In genomic region chr16:56263711-56264608, GRCh38 we compare ENCODE assay signal across 12 cellular contexts.
DNase-seq lines count a peak whose midpoint lies in the region; ATAC-seq and TF ChIP-seq lines count a peak whose summit lies in the region.
"Had no signal": no experiment of that assay in that cellular context is flagged by ENCODE, and none has a peak within 500 bp of the region (broad histone marks: within the 10 kb centered on the region; RNA-seq: fewer than 3 reads in every experiment).

No MANE protein-coding gene starts in this region.

- no peaks in the 10 kb centered on the region for H3K9me3 ChIP-seq in DND-41 (ENCODE audit: insufficient read depth, low read length, severe bottlenecking)
- H3K9me3 ChIP-seq: breast epithelium had no signal

- TF ChIP-seq CTCF in DND-41 (IDR thresholded peaks at IDR 0.05; ENCODE audit: borderline replicate concordance, extremely low read depth, low read length, poor library complexity, severe bottlenecking) (no peak), GM10248 (IDR thresholded peaks at IDR 0.05; ENCODE audit: control extremely low read depth, extremely low read depth, low read depth, missing control alignments) (no peak)

- H3K4me3 ChIP-seq in DND-41 (ENCODE audit: low read depth in 1 of 2, low read length in 2 of 2), result no peak overlapping the region
- H3K4me3 ChIP-seq: breast epithelium, GM23248 had no signal

- POLR2A ChIA-PET in GM10248 (lab: Yijun Ruan, JAX), result interaction anchor here (0.7 kb wide), 1 partner anchor 34 kb away, joined by 3 read pairs; no protein-coding TSS in a partner anchor

- H3K4me1 ChIP-seq in DND-41 (ENCODE audit: insufficient read depth, low read length), result peaks cover 77% of the 10 kb centered on the region
- H3K4me1 ChIP-seq: breast epithelium had no signal

- DNase-seq in DND-41 (peak; percentile 66), hippocampal formation (lab: John Stamatoyannopoulos, UW) (peak; percentile 80 to 87), retina (peak; percentile 64), GM10248 (ENCODE audit: extremely low spot score) (no peak)
- DNase-seq: GM23248; NK-92 treated with Interleukin-12 subunit alpha and Interleukin-12 subunit beta, amount 100 ng/mL, for 24 hours; stimulated activated CD4-positive, alpha-beta T cell treated with anti-CD3 and anti-CD28 coated beads, Interleukin-1b, Interleukin-23, amount 100 ng/mL, for 48 hours had no signal

- 0 out of 2 replicates have a peak, but pooled peaks cover 2% of the 10 kb centered on the region for H4K20me1 ChIP-seq in DND-41 (ENCODE audit: insufficient read depth, low read length)

- H3K27me3 ChIP-seq in DND-41 (ENCODE audit: insufficient read depth, low read length, poor library complexity), result no peaks in the 10 kb centered on the region
- H3K27me3 ChIP-seq: breast epithelium had no signal

- H2AFZ ChIP-seq in DND-41 (ENCODE audit: low read depth, low read length), result no peak overlapping the region
- H2AFZ ChIP-seq: GM23248 had no signal

- H3K79me2 ChIP-seq in DND-41 (ENCODE audit: insufficient read depth, low read length), result peaks cover 10% of the 10 kb centered on the region

- ATAC-seq in DND-41 (ENCODE audit: insufficient read depth, low read depth), result peak; percentile 20; the same call in 2 of the 3 replicates
- ATAC-seq in SK-N-SH treated with all-trans-retinoic acid at 6 μM for 48 hours, result peak; percentile 49; the same call in 1 of the 3 replicates
- no peak for ATAC-seq in GM18520 (IDR thresholded peaks at IDR 0.05; ENCODE audit: unreplicated experiment)
- no peak for ATAC-seq in GM21390 (IDR thresholded peaks at IDR 0.05; ENCODE audit: unreplicated experiment)
- ATAC-seq in GM18873 (IDR thresholded peaks at IDR 0.05; ENCODE audit: low FRiP score, unreplicated experiment), result no peak

- peak overlapping the region; percentile 91 for H3K27ac ChIP-seq in DND-41 (ENCODE audit: low read length)
- H3K27ac ChIP-seq: GM23248 had no signal

- CTCF ChIA-PET in GM10248 (lab: Yijun Ruan, JAX), result interaction anchor here (1.2 to 4.4 kb wide), 3 partner anchors 10 to 18 kb away, joined by 4 to 19 read pairs (median 5); no protein-coding TSS in a partner anchor

- no peaks in the 10 kb centered on the region for H3K36me3 ChIP-seq in DND-41 (ENCODE audit: insufficient read depth, low read length)
- H3K36me3 ChIP-seq: breast epithelium had no signal

- H3K9ac ChIP-seq in DND-41 (ENCODE audit: low read depth, low read length), result no peak overlapping the region
- H3K9ac ChIP-seq: GM23248 had no signal

- no peak overlapping the region for H3K4me2 ChIP-seq in DND-41 (ENCODE audit: insufficient read depth, low read length)

TF ChIP-seq in SK-N-SH treated with all-trans-retinoic acid at 6 μM for 48 hours, 23 proteins besides CTCF, POLR2A, EP300 and RAD21:
- TF ChIP-seq CSRNP3 (CRISPR knock-in tag; IDR thresholded peaks at IDR 0.05) (no peak), ZC3H10 (CRISPR knock-in tag; IDR thresholded peaks at IDR 0.05) (no peak), SNAI2 (CRISPR knock-in tag; IDR thresholded peaks at IDR 0.05) (no peak), ZFP3 (CRISPR knock-in tag; IDR thresholded peaks at IDR 0.05) (no peak), BACH2 (CRISPR knock-in tag; IDR thresholded peaks at IDR 0.05; ENCODE audit: borderline replicate concordance) (no peak), ESRRG (CRISPR knock-in tag; IDR thresholded peaks at IDR 0.05) (no peak), OSR1 (CRISPR knock-in tag; IDR thresholded peaks at IDR 0.05) (no peak), PPARA (CRISPR knock-in tag; IDR thresholded peaks at IDR 0.05; ENCODE audit: borderline replicate concordance) (no peak), ARNTL (CRISPR knock-in tag; IDR thresholded peaks at IDR 0.05; ENCODE audit: borderline replicate concordance, low read depth) (no peak), TSHZ2 (CRISPR knock-in tag; IDR thresholded peaks at IDR 0.05) (peak; percentile 44; the same call in 1 of the 2 replicates), TCF4 (CRISPR knock-in tag; IDR thresholded peaks at IDR 0.05; ENCODE audit: borderline replicate concordance) (peak; percentile 64; the same call in 1 of the 2 replicates), PATZ1 (CRISPR knock-in tag; IDR thresholded peaks at IDR 0.05; ENCODE audit: borderline replicate concordance) (no peak)

Comparison
In these comparisons a context has a peak if more than half of its experiments do, and no peak if none do; other contexts are left out.
1. ATAC-seq: peak in DND-41 (single experiment) and SK-N-SH treated with all-trans-retinoic acid at 6 μM for 48 hours (single experiment); none in GM18520 (single experiment), GM21390 (single experiment) and GM18873 (single experiment).